17 cellular contexts compared by ENCODE assay signal in the genomic region with DNA sequence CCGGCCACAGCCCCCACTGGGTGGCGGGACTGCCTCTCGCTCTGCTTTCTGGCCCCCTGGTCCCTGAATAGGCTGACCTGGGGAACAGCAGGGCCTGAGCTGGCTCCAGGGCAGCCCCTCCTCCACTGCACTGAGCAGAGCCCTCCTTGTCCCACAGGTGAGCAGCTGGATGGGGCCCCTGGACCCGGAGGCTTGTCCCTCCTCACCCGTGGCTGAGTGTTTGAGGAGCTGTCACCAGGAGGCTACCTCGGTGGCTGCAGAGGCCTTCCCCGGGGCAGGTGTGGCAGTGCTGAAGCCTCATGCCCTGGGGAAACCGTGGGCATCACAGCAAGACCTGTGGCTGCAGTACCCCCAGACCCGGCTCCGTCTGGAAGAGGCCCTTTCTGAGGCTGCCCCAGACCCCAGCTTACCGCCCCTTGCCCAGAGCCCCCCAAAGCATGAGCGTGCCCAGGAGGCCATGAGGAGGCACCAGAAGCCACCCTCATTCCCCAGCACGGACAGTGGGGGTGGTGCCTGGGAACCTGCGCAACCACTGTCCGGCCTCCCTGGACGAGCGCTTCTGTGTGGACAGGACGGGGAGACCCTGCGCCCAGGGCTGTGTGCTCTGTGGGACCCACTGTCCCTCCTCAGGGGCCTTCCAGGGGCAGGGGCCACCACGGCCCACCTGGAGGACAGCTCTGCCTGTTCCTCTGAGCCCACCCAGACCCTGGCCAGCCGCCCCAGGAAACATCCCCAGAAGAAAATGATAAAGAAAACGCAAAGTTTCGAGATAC. TPM values are rescaled to one million over a fixed set of nuclear protein-coding genes. Genes with fewer than 3 reads are reported as not detected.
"Had no signal": no experiment of that assay in that cellular context is flagged by ENCODE, and none has a peak within 500 bp of the region (broad histone marks: within the 10 kb centered on the region; RNA-seq: fewer than 3 reads in every experiment).

No MANE protein-coding gene starts in this region.

- H3K27ac Mint-ChIP-seq: activated CD4-positive, alpha-beta memory T cell treated with anti-CD3 and anti-CD28 coated beads, Interleukin-2, amount 10 ng/mL, durations not matched to agents 7 days and 5 days; activated naive CD4-positive, alpha-beta T cell treated with anti-CD3 and anti-CD28 coated beads for 36 hours; brain; endodermal cell; naive thymus-derived CD8-positive, alpha-beta T cell had no signal

- H3K27me3 ChIP-seq: hepatocyte had no signal

- H3K4me1 ChIP-seq: tibial artery had no signal

- H3K4me3 Mint-ChIP-seq: activated CD4-positive, alpha-beta memory T cell treated with anti-CD3 and anti-CD28 coated beads, Interleukin-2, amount 10 ng/mL, durations not matched to agents 7 days and 5 days; activated naive CD4-positive, alpha-beta T cell treated with anti-CD3 and anti-CD28 coated beads for 36 hours; brain; endodermal cell; naive thymus-derived CD8-positive, alpha-beta T cell had no signal

- H3K27me3 Mint-ChIP-seq: activated CD4-positive, alpha-beta memory T cell treated with anti-CD3 and anti-CD28 coated beads, Interleukin-2, amount 10 ng/mL, durations not matched to agents 7 days and 5 days had no signal

- ATAC-seq: mucosa of descending colon; naive thymus-derived CD8-positive, alpha-beta T cell had no signal

- H3K9me3 ChIP-seq: mucosa of descending colon, prostate gland, tibial artery had no signal

- H3K4me2 ChIP-seq: hepatocyte had no signal

- H3K27ac ChIP-seq: hepatocyte, prostate gland, tibial artery had no signal

- H3K36me3 Mint-ChIP-seq: naive thymus-derived CD8-positive, alpha-beta T cell had no signal

- H3K9me3 Mint-ChIP-seq: activated CD4-positive, alpha-beta memory T cell treated with anti-CD3 and anti-CD28 coated beads, Interleukin-2, amount 10 ng/mL, durations not matched to agents 7 days and 5 days; activated naive CD4-positive, alpha-beta T cell treated with anti-CD3 and anti-CD28 coated beads for 36 hours; naive thymus-derived CD8-positive, alpha-beta T cell had no signal

- H3K36me3 ChIP-seq: prostate gland, tibial artery had no signal

- DNase-seq: activated CD4-positive, alpha-beta memory T cell treated with anti-CD3 and anti-CD28 coated beads, Interleukin-2, amount 10 ng/mL, durations not matched to agents 7 days and 5 days; activated naive CD4-positive, alpha-beta T cell treated with anti-CD3 and anti-CD28 coated beads for 36 hours; dermis blood vessel endothelial cell; endodermal cell; erythroblast; kidney glomerular epithelial cell; mucosa of descending colon; naive thymus-derived CD8-positive, alpha-beta T cell; nucleus accumbens; stimulated activated CD4-positive, alpha-beta T cell treated with anti-CD3 and anti-CD28 coated beads, Interleukin-4, amount 100 ng/mL, for 24 hours had no signal

- H3K4me1 Mint-ChIP-seq: activated CD4-positive, alpha-beta memory T cell treated with anti-CD3 and anti-CD28 coated beads, Interleukin-2, amount 10 ng/mL, durations not matched to agents 7 days and 5 days; endodermal cell had no signal

- H2AFZ ChIP-seq: hepatocyte had no signal

- H3K4me3 ChIP-seq: hepatocyte, mucosa of descending colon, prostate gland, tibial artery had no signal

- H3K79me2 ChIP-seq: hepatocyte had no signal

RNA-seq across cellular contexts. Expression of a gene that starts 28.5 kb away (rescaled TPM):
- total RNA-seq: activated CD4-positive, alpha-beta memory T cell treated with anti-CD3 and anti-CD28 coated beads, Interleukin-2, amount 10 ng/mL, durations not matched to agents 7 days and 5 days; activated naive CD4-positive, alpha-beta T cell treated with anti-CD3 and anti-CD28 coated beads for 36 hours; dermis blood vessel endothelial cell; endodermal cell; hepatocyte; lung microvascular endothelial cell; mucosa of descending colon; naive thymus-derived CD8-positive, alpha-beta T cell; SK-MEL-5 had no signal
- polyA plus RNA-seq: adipose tissue had no signal
